In genomic region chr16:89498839-89499238, GRCh38 we compare ENCODE assay signal across 1 cellular context.
TF ChIP-seq lines count a peak whose summit lies in the region.

No MANE protein-coding gene starts in this region.

TF ChIP-seq in IMR-90, 13 proteins besides CTCF, POLR2A, EP300 and RAD21:
- TF ChIP-seq RCOR1 (IDR thresholded peaks at IDR 0.05; ENCODE audit: insufficient replicate concordance, low read length) (no peak), CHD1 (IDR thresholded peaks at IDR 0.05; ENCODE audit: low read depth, low read length) (no peak), BHLHE40 (IDR thresholded peaks at IDR 0.05; ENCODE audit: low read depth, low read length) (no peak), SMC3 (IDR thresholded peaks at IDR 0.05; ENCODE audit: low read depth, low read length) (no peak), USF2 (IDR thresholded peaks at IDR 0.05; ENCODE audit: low read depth, low read length) (no peak), RFX5 (IDR thresholded peaks at IDR 0.05; ENCODE audit: low read depth, low read length) (no peak), FOS (IDR thresholded peaks at IDR 0.05; ENCODE audit: low read depth, low read length) (no peak), MAFK (IDR thresholded peaks at IDR 0.05; ENCODE audit: low read depth, low read length) (no peak), CEBPB (IDR thresholded peaks at IDR 0.05; ENCODE audit: low read depth, low read length) (no peak), NFE2L2 (IDR thresholded peaks at IDR 0.05; ENCODE audit: low read depth, low read length) (no peak), MAZ (IDR thresholded peaks at IDR 0.05; ENCODE audit: borderline replicate concordance, low read depth, low read length) (no peak), ELK1 (IDR thresholded peaks at IDR 0.05; ENCODE audit: borderline replicate concordance, low read depth, low read length) (no peak), MXI1 (IDR thresholded peaks at IDR 0.05; ENCODE audit: borderline replicate concordance, low read depth, low read length) (no peak)
